8 cellular contexts compared by ENCODE assay signal in genomic region chr12:50187084-50187900, GRCh38. TPM values are rescaled to one million over a fixed set of nuclear protein-coding genes. Genes with fewer than 3 reads are reported as not detected.
A peak's percentile ranks its signal among the peaks of the same experiment; 100 is the strongest.
DNase-seq lines count a peak whose midpoint lies in the region.

No MANE protein-coding gene starts in this region.

- DNase-seq in activated naive CD4-positive, alpha-beta T cell treated with Interleukin-2 at 50 U/mL for 16 hours = peak; percentile 52
- DNase-seq in activated naive CD4-positive, alpha-beta T cell (lab: John Stamatoyannopoulos, UW) = no peak
- DNase-seq in M059J (ENCODE audit: low read depth) (peak; percentile 87), SIG-M5 (lab: John Stamatoyannopoulos, UW) (no peak), DMS53 (lab: John Stamatoyannopoulos, UW) (no peak)
- DNase-seq in stimulated activated CD8-positive, alpha-beta memory T cell treated with anti-CD3 and anti-CD28 coated beads, Interleukin-12 subunit alpha, Interleukin-12 subunit beta, amount 100 ng/mL, for 24 hours (ENCODE audit: extremely low read depth) = peak; percentile 27
- DNase-seq in effector CD8-positive, alpha-beta T cell (lab: John Stamatoyannopoulos, UW) = no peak

- H3K27me3 ChIP-seq in duodenal mucosa (ENCODE audit: control insufficient read depth in 1 of 2, insufficient read depth in 2 of 2, low read length in 2 of 2) = no peaks in the 10 kb centered on the region

- no peaks in the 10 kb centered on the region for H3K9me3 ChIP-seq in duodenal mucosa (ENCODE audit: control insufficient read depth in 1 of 2, low read length in 2 of 2)

- H3K36me3 ChIP-seq in duodenal mucosa (ENCODE audit: control insufficient read depth in 1 of 2, insufficient read depth in 2 of 2, low read length in 2 of 2) = peaks cover 20 to 39% of the 10 kb centered on the region in 2 donors

- H3K4me1 ChIP-seq in duodenal mucosa (ENCODE audit: control insufficient read depth in 1 of 2, insufficient read depth in 2 of 2, low read length in 2 of 2) = peaks cover 22 to 43% of the 10 kb centered on the region in 2 donors

- H3K9ac ChIP-seq in duodenal mucosa (ENCODE audit: low read depth in 1 of 2, low read length in 2 of 2) = no peak overlapping the region

- H3K4me3 ChIP-seq in duodenal mucosa (ENCODE audit: low read depth in 1 of 2, low read length in 2 of 2) = no peak overlapping the region

- peak overlapping the region; percentile 62 for H3K27ac ChIP-seq in duodenal mucosa (ENCODE audit: low read depth, low read length)

RNA-seq across cellular contexts. Expression of gene CERS5, which starts 20.1 kb away (rescaled TPM):
- total RNA-seq in M059J (2014; rRNA removed; shearing (Covaris generic)) = 26.1 and 28.9 TPM in 2 replicates

Comparison
In these comparisons a context has a peak if more than half of its experiments do, and no peak if none do; other contexts are left out.
1. DNase-seq: peak in activated naive CD4-positive, alpha-beta T cell treated with Interleukin-2 at 50 U/mL for 16 hours (single experiment), M059J (single experiment) and stimulated activated CD8-positive, alpha-beta memory T cell treated with anti-CD3 and anti-CD28 coated beads, Interleukin-12 subunit alpha, Interleukin-12 subunit beta, amount 100 ng/mL, for 24 hours (single experiment); none in activated naive CD4-positive, alpha-beta T cell (0 of 4), SIG-M5 (single experiment), effector CD8-positive, alpha-beta T cell (single experiment) and DMS53 (single experiment).